8 cellular contexts compared by ENCODE assay signal in genomic region chr19:41997121-41997850, GRCh38. TPM values are rescaled to one million over a fixed set of nuclear protein-coding genes. Genes with fewer than 3 reads are reported as not detected.
A peak's percentile ranks its signal among the peaks of the same experiment; 100 is the strongest.
DNase-seq lines count a peak whose midpoint lies in the region; ATAC-seq, FAIRE-seq and TF ChIP-seq lines count a peak whose summit lies in the region.

No MANE protein-coding gene starts in this region.

- no peak for TF ChIP-seq CTCF in glutamatergic neuron (IDR thresholded peaks at IDR 0.05; ENCODE audit: partially characterized antibody, unreplicated experiment)
- TF ChIP-seq CTCF in prostate gland (IDR thresholded peaks at IDR 0.05): no peak

- H3K27me3 Mint-ChIP-seq in activated T-helper 1 cell treated with anti-CD3 and anti-CD28 coated beads, Interleukin-12 subunit alpha, Interleukin-12 subunit beta, Interleukin-2, Interleukin-4 antibody, amounts not matched to agents 30 ng/mL and 10 ng/mL and 1 ng/mL, durations not matched to agents 14 hours and 24 hours and 36 hours (ENCODE audit: insufficient read depth): peaks cover 58% of the 10 kb centered on the region
- peaks cover 45% of the 10 kb centered on the region for H3K27me3 Mint-ChIP-seq in glutamatergic neuron (ENCODE audit: unreplicated experiment)

- no peaks in the 10 kb centered on the region for H3K9me3 Mint-ChIP-seq in activated T-helper 1 cell treated with anti-CD3 and anti-CD28 coated beads, Interleukin-12 subunit alpha, Interleukin-12 subunit beta, Interleukin-2, Interleukin-4 antibody, amounts not matched to agents 30 ng/mL and 10 ng/mL and 1 ng/mL, durations not matched to agents 14 hours and 24 hours and 36 hours
- H3K9me3 Mint-ChIP-seq in glutamatergic neuron (ENCODE audit: unreplicated experiment): peaks cover 25% of the 10 kb centered on the region

- no peak overlapping the region for H3K4me3 ChIP-seq in prostate gland

- no peak overlapping the region for H3K27ac Mint-ChIP-seq in activated T-helper 1 cell treated with anti-CD3 and anti-CD28 coated beads, Interleukin-12 subunit alpha, Interleukin-12 subunit beta, Interleukin-2, Interleukin-4 antibody, amounts not matched to agents 30 ng/mL and 10 ng/mL and 1 ng/mL, durations not matched to agents 14 hours and 24 hours and 36 hours
- H3K27ac Mint-ChIP-seq in glutamatergic neuron (ENCODE audit: unreplicated experiment): peak overlapping the region; percentile 96

- ATAC-seq in HG03378 (IDR thresholded peaks at IDR 0.05; ENCODE audit: unreplicated experiment): no peak

- H3K4me3 Mint-ChIP-seq in activated T-helper 1 cell treated with anti-CD3 and anti-CD28 coated beads, Interleukin-12 subunit alpha, Interleukin-12 subunit beta, Interleukin-2, Interleukin-4 antibody, amounts not matched to agents 30 ng/mL and 10 ng/mL and 1 ng/mL, durations not matched to agents 14 hours and 24 hours and 36 hours: no peak overlapping the region
- H3K4me3 Mint-ChIP-seq in glutamatergic neuron (ENCODE audit: unreplicated experiment): peak overlapping the region; percentile 87

- peaks cover 28% of the 10 kb centered on the region for H3K4me1 Mint-ChIP-seq in activated T-helper 1 cell treated with anti-CD3 and anti-CD28 coated beads, Interleukin-12 subunit alpha, Interleukin-12 subunit beta, Interleukin-2, Interleukin-4 antibody, amounts not matched to agents 30 ng/mL and 10 ng/mL and 1 ng/mL, durations not matched to agents 14 hours and 24 hours and 36 hours (ENCODE audit: low read depth)
- peaks cover 47% of the 10 kb centered on the region for H3K4me1 Mint-ChIP-seq in glutamatergic neuron (ENCODE audit: low read depth, unreplicated experiment)

- no peaks in the 10 kb centered on the region for H3K4me1 ChIP-seq in prostate gland (replicated peaks)

- no peak for TF ChIP-seq POLR2A in GM12892 (IDR thresholded peaks at IDR 0.05; ENCODE audit: low read depth, low read length)
- TF ChIP-seq POLR2A in prostate gland (IDR thresholded peaks at IDR 0.05): no peak

- H3K27me3 ChIP-seq in prostate gland (replicated peaks; ENCODE audit: insufficient read depth): peaks cover 17% of the 10 kb centered on the region

- H3K9me3 ChIP-seq in prostate gland: no peaks in the 10 kb centered on the region

- peaks cover 3% of the 10 kb centered on the region for H3K36me3 Mint-ChIP-seq in activated T-helper 1 cell treated with anti-CD3 and anti-CD28 coated beads, Interleukin-12 subunit alpha, Interleukin-12 subunit beta, Interleukin-2, Interleukin-4 antibody, amounts not matched to agents 30 ng/mL and 10 ng/mL and 1 ng/mL, durations not matched to agents 14 hours and 24 hours and 36 hours (ENCODE audit: low read depth)
- H3K36me3 Mint-ChIP-seq in glutamatergic neuron (ENCODE audit: unreplicated experiment): peaks cover 5% of the 10 kb centered on the region

- WGBS in prostate gland: 4% methylated on average over 35 of the region's 35 CpGs

- H3K36me3 ChIP-seq in prostate gland: no peaks in the 10 kb centered on the region

- H3K27ac ChIP-seq in prostate gland: no peak overlapping the region

- FAIRE-seq in GM12892 (lab: Jason Lieb, UNC): no peak
- FAIRE-seq in RCC 7860 (lab: Jason Lieb, UNC): no peak

- intact Hi-C loops in activated T-helper 1 cell treated with anti-CD3 and anti-CD28 coated beads, Interleukin-12 subunit alpha, Interleukin-12 subunit beta, Interleukin-2, Interleukin-4 antibody, amounts not matched to agents 30 ng/mL and 10 ng/mL and 1 ng/mL, durations not matched to agents 14 hours and 24 hours and 36 hours (cut with micrococcal nuclease): loop anchor here (1.0 to 2.0 kb wide), 2 partner anchors 38 kb away; partner anchors contain the start of gene RABAC1
- intact Hi-C loops in prostate gland (cut with DNase I): no loop called here

- DNase-seq in GM12892 (ENCODE audit: insufficient read length) (peak; percentile 63), NCI-H1694 treated with DMSO at 0.1 percent for 48 hours (lab: John Stamatoyannopoulos, UW) (peak; percentile 64), glutamatergic neuron (peak; percentile 69), prostate gland (ENCODE audit: low spot score) (peak; percentile 24), RCC 7860 (ENCODE audit: low spot score) (no peak), GF-D8 (lab: John Stamatoyannopoulos, UW) (no peak)
- peak; percentile 12 for DNase-seq in activated T-helper 1 cell treated with anti-CD3 and anti-CD28 coated beads, Interleukin-12 subunit alpha, Interleukin-12 subunit beta, Interleukin-2, Interleukin-4 antibody, amounts not matched to agents 30 ng/mL and 10 ng/mL and 1 ng/mL, durations not matched to agents 14 hours and 24 hours and 36 hours (ENCODE audit: low spot score)

RNA-seq across cellular contexts. Expression of gene ATP1A3, which starts 3.3 kb away (rescaled TPM):
- 3.3 TPM for polyA plus RNA-seq in GM12892 (2012; ENCODE audit: missing spikeins)
- total RNA-seq in activated T-helper 1 cell treated with anti-CD3 and anti-CD28 coated beads, Interleukin-12 subunit alpha, Interleukin-12 subunit beta, Interleukin-2, Interleukin-4 antibody, amounts not matched to agents 30 ng/mL and 10 ng/mL and 1 ng/mL, durations not matched to agents 14 hours and 24 hours and 36 hours: 0.93 and 1.4 TPM in 2 replicates
- total RNA-seq in glutamatergic neuron (ENCODE audit: unreplicated experiment) (650 TPM), prostate gland (1 to 10 TPM in 1 of 2 donors, under 1 TPM in 1; 0.27 to 3.7 TPM)

RNA-seq across cellular contexts. Expression of gene RABAC1, which starts 38.2 kb away (rescaled TPM):
- 17.6 TPM for polyA plus RNA-seq in GM12892 (2012; ENCODE audit: missing spikeins)
- 36.2 and 41.3 TPM in 2 replicates for total RNA-seq in activated T-helper 1 cell treated with anti-CD3 and anti-CD28 coated beads, Interleukin-12 subunit alpha, Interleukin-12 subunit beta, Interleukin-2, Interleukin-4 antibody, amounts not matched to agents 30 ng/mL and 10 ng/mL and 1 ng/mL, durations not matched to agents 14 hours and 24 hours and 36 hours
- total RNA-seq in glutamatergic neuron (ENCODE audit: unreplicated experiment): 139 TPM
- 100 to 1,000 TPM; 153 to 168 TPM for total RNA-seq in prostate gland

Comparison
In these comparisons a context has a peak if more than half of its experiments do, and no peak if none do; other contexts are left out.
1. DNase-seq: peak in GM12892 (single experiment), NCI-H1694 treated with DMSO at 0.1 percent for 48 hours (single experiment), activated T-helper 1 cell treated with anti-CD3 and anti-CD28 coated beads, Interleukin-12 subunit alpha, Interleukin-12 subunit beta, Interleukin-2, Interleukin-4 antibody, amounts not matched to agents 30 ng/mL and 10 ng/mL and 1 ng/mL, durations not matched to agents 14 hours and 24 hours and 36 hours (single experiment), glutamatergic neuron (single experiment) and prostate gland (single experiment); none in RCC 7860 (single experiment) and GF-D8 (single experiment).
2. RNA of gene ATP1A3, which starts 3.3 kb away (total RNA-seq): 650 TPM in glutamatergic neuron (single experiment); 0.27 to 3.7 TPM in prostate gland and 0.93 to 1.4 TPM in activated T-helper 1 cell treated with anti-CD3 and anti-CD28 coated beads, Interleukin-12 subunit alpha, Interleukin-12 subunit beta, Interleukin-2, Interleukin-4 antibody, amounts not matched to agents 30 ng/mL and 10 ng/mL and 1 ng/mL, durations not matched to agents 14 hours and 24 hours and 36 hours; every median in the first group is over 100 times any median in the second.